20 cellular contexts compared by ENCODE assay signal in the genomic region with DNA sequence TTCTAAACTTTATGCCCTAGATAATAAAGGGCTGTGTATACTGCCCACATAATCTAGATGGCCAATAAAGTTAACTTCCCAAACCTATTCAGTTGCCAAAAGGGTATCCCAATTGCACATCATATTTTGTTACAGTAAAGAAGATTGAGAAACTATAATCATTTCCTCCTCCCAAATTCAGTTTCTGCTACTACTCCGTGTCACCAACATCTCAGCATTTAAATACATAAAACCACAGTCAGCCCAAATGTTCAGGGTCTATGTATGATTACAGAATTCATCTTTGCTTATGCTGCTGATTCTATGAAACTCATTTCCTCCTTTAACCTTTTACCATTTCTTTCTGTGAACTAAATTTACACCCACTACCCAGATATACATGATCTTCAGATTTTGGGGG.
"Had no signal": no experiment of that assay in that cellular context is flagged by ENCODE, and none has a peak within 500 bp of the region (broad histone marks: within the 10 kb centered on the region; RNA-seq: fewer than 3 reads in every experiment).

No MANE protein-coding gene starts in this region.

- H3K4me3 Mint-ChIP-seq: brain; immature natural killer cell; naive thymus-derived CD8-positive, alpha-beta T cell had no signal

- H3K27ac ChIP-seq: foreskin keratinocyte, hepatocyte, lower lobe of right lung, testis, upper lobe of left lung had no signal

- H3K27me3 ChIP-seq: foreskin keratinocyte, hepatocyte, testis, upper lobe of left lung had no signal

- H3K9me3 ChIP-seq: lower lobe of right lung, testis, upper lobe of left lung had no signal

- H3K36me3 ChIP-seq: lower lobe of right lung, upper lobe of left lung had no signal

- H3K27ac Mint-ChIP-seq: activated T-helper 2 cell treated with anti-CD3 and anti-CD28 coated beads, Interferon-gamma antibody, Interleukin-2, Interleukin-4, amounts not matched to agents 10 μg/mL and 5 μg/mL and 100 μg/mL, durations not matched to agents 14 hours and 24 hours and 36 hours; brain had no signal

- DNase-seq: activated CD4-positive, alpha-beta T cell treated with anti-CD3 and anti-CD28 coated beads for 1 hour; activated CD4-positive, alpha-beta T cell treated with anti-CD3 and anti-CD28 coated beads, Interleukin-2, amount 50 U/mL, for 4 hours; activated naive CD4-positive, alpha-beta T cell treated with Interleukin-2 at 50 U/mL for 16 hours; aorta; foreskin keratinocyte; glutamatergic neuron; immature natural killer cell; lower lobe of right lung; naive thymus-derived CD8-positive, alpha-beta T cell; stimulated activated CD4-positive, alpha-beta T cell treated with anti-CD3 and anti-CD28 coated beads, Interleukin-2, amount 100 ng/mL, for 48 hours; stimulated activated CD8-positive, alpha-beta memory T cell treated with anti-CD3 and anti-CD28 coated beads, Interleukin-4, amount 100 ng/mL, for 48 hours; stimulated activated naive CD4-positive, alpha-beta T cell; T-helper 1 cell; testis; upper lobe of left lung had no signal

- H3K27me3 Mint-ChIP-seq: brain; naive thymus-derived CD8-positive, alpha-beta T cell; progenitor cell of endocrine pancreas had no signal

- ATAC-seq: foreskin keratinocyte; left lobe of liver; lower lobe of right lung; naive thymus-derived CD8-positive, alpha-beta T cell had no signal

- H3K4me3 ChIP-seq: hepatocyte, lower lobe of right lung, testis, upper lobe of left lung had no signal

- H3K9me3 Mint-ChIP-seq: activated T-helper 2 cell treated with anti-CD3 and anti-CD28 coated beads, Interferon-gamma antibody, Interleukin-2, Interleukin-4, amounts not matched to agents 10 μg/mL and 5 μg/mL and 100 μg/mL, durations not matched to agents 14 hours and 24 hours and 36 hours; immature natural killer cell had no signal

- H3K4me2 ChIP-seq: hepatocyte had no signal
